In genomic region chr16:78596996-78597422, GRCh38 we compare ENCODE assay signal across 1 cellular context.
TF ChIP-seq lines count a peak whose summit lies in the region.

No MANE protein-coding gene starts in this region.

TF ChIP-seq in HepG2, 621 proteins besides CTCF, POLR2A, EP300 and RAD21 (continued from another document and continues in another):
- TF ChIP-seq, protein P1, sequence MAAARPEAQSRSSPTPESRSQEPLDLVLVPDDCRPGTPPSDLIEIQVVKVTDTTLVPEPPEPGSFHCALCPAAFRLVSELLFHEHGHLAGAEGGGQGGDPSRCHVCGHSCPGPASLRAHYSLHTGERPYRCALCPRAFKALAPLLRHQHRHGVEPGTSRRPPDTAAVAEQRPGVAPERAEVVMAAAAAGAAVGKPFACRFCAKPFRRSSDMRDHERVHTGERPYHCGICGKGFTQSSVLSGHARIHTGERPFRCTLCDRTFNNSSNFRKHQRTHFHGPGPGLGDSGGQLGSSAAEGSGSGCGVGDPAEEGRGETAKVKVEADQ (CRISPR knock-in tag; IDR thresholded peaks at IDR 0.05; ENCODE audit: borderline replicate concordance) = no peak
- TF ChIP-seq PCBP1 (IDR thresholded peaks at IDR 0.05; ENCODE audit: borderline replicate concordance, low read depth, low read length) (no peak), TIGD3 (CRISPR knock-in tag; IDR thresholded peaks at IDR 0.05; ENCODE audit: borderline replicate concordance) (no peak), POGZ (CRISPR knock-in tag; IDR thresholded peaks at IDR 0.05) (peak; percentile 89), RBM39 (IDR thresholded peaks at IDR 0.05; ENCODE audit: low read depth, low read length, poor library complexity, severe bottlenecking) (no peak), HNRNPLL (IDR thresholded peaks at IDR 0.05; ENCODE audit: low read depth, low read length, poor library complexity, severe bottlenecking) (no peak), PAXIP1 (CRISPR knock-in tag; conservative IDR thresholded peaks at IDR 0.05) (peak; percentile 98), ZNF253 (CRISPR knock-in tag; IDR thresholded peaks at IDR 0.05; ENCODE audit: borderline replicate concordance) (no peak), NR2C2 (CRISPR knock-in tag; IDR thresholded peaks at IDR 0.05; ENCODE audit: borderline replicate concordance) (peak; percentile 41; the same call in 1 of the 2 replicates), GMEB2 (CRISPR knock-in tag; IDR thresholded peaks at IDR 0.05; ENCODE audit: low read depth) (no peak), CREB1 (IDR thresholded peaks at IDR 0.05) (no peak), CREB1 (CRISPR knock-in tag; IDR thresholded peaks at IDR 0.05) (0 out of 2 replicates have a peak, but pooled peaks have one; percentile 45), FOXO1 (CRISPR knock-in tag; IDR thresholded peaks at IDR 0.05) (peak; percentile 91), HOXA5 (CRISPR knock-in tag; IDR thresholded peaks at IDR 0.05) (0 out of 2 replicates have a peak, but pooled peaks have one; percentile 3), ZFP37 (CRISPR knock-in tag; IDR thresholded peaks at IDR 0.05; ENCODE audit: borderline replicate concordance) (no peak), TMF1 (CRISPR knock-in tag; IDR thresholded peaks at IDR 0.05; ENCODE audit: low read depth) (no peak), MEF2D (CRISPR knock-in tag; IDR thresholded peaks at IDR 0.05) (no peak), FOXP1 (IDR thresholded peaks at IDR 0.05) (peak; percentile 33; the same call in 1 of the 2 replicates), FOXP1 (CRISPR knock-in tag; IDR thresholded peaks at IDR 0.05) (peak; percentile 90), ZNF570 (CRISPR knock-in tag; IDR thresholded peaks at IDR 0.05; ENCODE audit: borderline replicate concordance) (no peak), MBD4 (IDR thresholded peaks at IDR 0.05; ENCODE audit: borderline replicate concordance, low read length) (no peak), MTERF4 (CRISPR knock-in tag; IDR thresholded peaks at IDR 0.05) (no peak), GLI4 (CRISPR knock-in tag; IDR thresholded peaks at IDR 0.05; ENCODE audit: borderline replicate concordance) (no peak), MED13 (CRISPR knock-in tag; IDR thresholded peaks at IDR 0.05) (no peak), ZNF180 (CRISPR knock-in tag; IDR thresholded peaks at IDR 0.05; ENCODE audit: borderline replicate concordance, low read depth) (no peak), SOX6 (IDR thresholded peaks at IDR 0.05) (no peak), SOX6 (CRISPR knock-in tag; IDR thresholded peaks at IDR 0.05) (peak; percentile 85), ZNF124 (CRISPR knock-in tag; IDR thresholded peaks at IDR 0.05) (peak; percentile 89), CENPX (CRISPR knock-in tag; IDR thresholded peaks at IDR 0.05) (no peak), KLF16 (CRISPR knock-in tag; IDR thresholded peaks at IDR 0.05) (no peak), CAMTA2 (CRISPR knock-in tag; IDR thresholded peaks at IDR 0.05; ENCODE audit: borderline replicate concordance) (no peak), ZNF34 (CRISPR knock-in tag; IDR thresholded peaks at IDR 0.05; ENCODE audit: borderline replicate concordance) (no peak), MTA1 (CRISPR knock-in tag; IDR thresholded peaks at IDR 0.05; ENCODE audit: borderline replicate concordance) (no peak), MAFK (conservative IDR thresholded peaks at IDR 0.05 in 1 of 2, IDR thresholded peaks at IDR 0.05 in 1 of 2; ENCODE audit: low read length in 2 of 2) (peak; percentile 99 to 100), KDM5A (IDR thresholded peaks at IDR 0.05; ENCODE audit: borderline replicate concordance, low read length) (no peak), ZNF766 (CRISPR knock-in tag; IDR thresholded peaks at IDR 0.05; ENCODE audit: borderline replicate concordance) (no peak), ZNF441 (CRISPR knock-in tag; IDR thresholded peaks at IDR 0.05; ENCODE audit: borderline replicate concordance) (peak; percentile 60; the same call in 1 of the 2 replicates), JARID2 (CRISPR knock-in tag; IDR thresholded peaks at IDR 0.05; ENCODE audit: insufficient replicate concordance) (no peak), ZNF414 (CRISPR knock-in tag; IDR thresholded peaks at IDR 0.05) (0 out of 2 replicates have a peak, but pooled peaks have one; percentile 0), GABPA (IDR thresholded peaks at IDR 0.05; ENCODE audit: low read depth, low read length) (no peak), GABPA (CRISPR knock-in tag; IDR thresholded peaks at IDR 0.05; ENCODE audit: low read depth) (0 out of 2 replicates have a peak, but pooled peaks have one; percentile 26), POLR2G (IDR thresholded peaks at IDR 0.05; ENCODE audit: low read depth, low read length) (0 out of 2 replicates have a peak, but pooled peaks have one; percentile 21), TEAD3 (CRISPR knock-in tag; optimal IDR thresholded peaks at IDR 0.05; ENCODE audit: borderline replicate concordance) (peak; percentile 66)
- TF ChIP-seq, protein P2, sequence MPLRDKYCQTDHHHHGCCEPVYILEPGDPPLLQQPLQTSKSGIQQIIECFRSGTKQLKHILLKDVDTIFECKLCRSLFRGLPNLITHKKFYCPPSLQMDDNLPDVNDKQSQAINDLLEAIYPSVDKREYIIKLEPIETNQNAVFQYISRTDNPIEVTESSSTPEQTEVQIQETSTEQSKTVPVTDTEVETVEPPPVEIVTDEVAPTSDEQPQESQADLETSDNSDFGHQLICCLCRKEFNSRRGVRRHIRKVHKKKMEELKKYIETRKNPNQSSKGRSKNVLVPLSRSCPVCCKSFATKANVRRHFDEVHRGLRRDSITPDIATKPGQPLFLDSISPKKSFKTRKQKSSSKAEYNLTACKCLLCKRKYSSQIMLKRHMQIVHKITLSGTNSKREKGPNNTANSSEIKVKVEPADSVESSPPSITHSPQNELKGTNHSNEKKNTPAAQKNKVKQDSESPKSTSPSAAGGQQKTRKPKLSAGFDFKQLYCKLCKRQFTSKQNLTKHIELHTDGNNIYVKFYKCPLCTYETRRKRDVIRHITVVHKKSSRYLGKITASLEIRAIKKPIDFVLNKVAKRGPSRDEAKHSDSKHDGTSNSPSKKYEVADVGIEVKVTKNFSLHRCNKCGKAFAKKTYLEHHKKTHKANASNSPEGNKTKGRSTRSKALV (CRISPR knock-in tag; IDR thresholded peaks at IDR 0.05) = no peak
- TF ChIP-seq, protein P3, sequence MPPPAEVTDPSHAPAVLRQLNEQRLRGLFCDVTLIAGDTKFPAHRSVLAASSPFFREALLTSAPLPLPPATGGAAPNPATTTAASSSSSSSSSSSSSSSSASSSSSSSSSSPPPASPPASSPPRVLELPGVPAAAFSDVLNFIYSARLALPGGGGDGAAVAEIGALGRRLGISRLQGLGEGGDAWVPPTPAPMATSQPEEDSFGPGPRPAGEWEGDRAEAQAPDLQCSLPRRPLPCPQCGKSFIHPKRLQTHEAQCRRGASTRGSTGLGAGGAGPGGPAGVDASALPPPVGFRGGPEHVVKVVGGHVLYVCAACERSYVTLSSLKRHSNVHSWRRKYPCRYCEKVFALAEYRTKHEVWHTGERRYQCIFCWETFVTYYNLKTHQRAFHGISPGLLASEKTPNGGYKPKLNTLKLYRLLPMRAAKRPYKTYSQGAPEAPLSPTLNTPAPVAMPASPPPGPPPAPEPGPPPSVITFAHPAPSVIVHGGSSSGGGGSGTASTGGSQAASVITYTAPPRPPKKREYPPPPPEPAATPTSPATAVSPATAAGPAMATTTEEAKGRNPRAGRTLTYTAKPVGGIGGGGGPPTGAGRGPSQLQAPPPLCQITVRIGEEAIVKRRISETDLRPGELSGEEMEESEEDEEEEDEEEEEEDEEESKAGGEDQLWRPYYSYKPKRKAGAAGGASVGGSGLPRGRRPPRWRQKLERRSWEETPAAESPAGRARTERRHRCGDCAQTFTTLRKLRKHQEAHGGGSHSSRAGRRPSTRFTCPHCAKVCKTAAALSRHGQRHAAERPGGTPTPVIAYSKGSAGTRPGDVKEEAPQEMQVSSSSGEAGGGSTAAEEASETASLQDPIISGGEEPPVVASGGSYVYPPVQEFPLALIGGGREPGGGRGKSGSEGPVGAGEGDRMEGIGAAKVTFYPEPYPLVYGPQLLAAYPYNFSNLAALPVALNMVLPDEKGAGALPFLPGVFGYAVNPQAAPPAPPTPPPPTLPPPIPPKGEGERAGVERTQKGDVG (CRISPR knock-in tag; IDR thresholded peaks at IDR 0.05; ENCODE audit: borderline replicate concordance) = no peak
- TF ChIP-seq, protein P4, sequence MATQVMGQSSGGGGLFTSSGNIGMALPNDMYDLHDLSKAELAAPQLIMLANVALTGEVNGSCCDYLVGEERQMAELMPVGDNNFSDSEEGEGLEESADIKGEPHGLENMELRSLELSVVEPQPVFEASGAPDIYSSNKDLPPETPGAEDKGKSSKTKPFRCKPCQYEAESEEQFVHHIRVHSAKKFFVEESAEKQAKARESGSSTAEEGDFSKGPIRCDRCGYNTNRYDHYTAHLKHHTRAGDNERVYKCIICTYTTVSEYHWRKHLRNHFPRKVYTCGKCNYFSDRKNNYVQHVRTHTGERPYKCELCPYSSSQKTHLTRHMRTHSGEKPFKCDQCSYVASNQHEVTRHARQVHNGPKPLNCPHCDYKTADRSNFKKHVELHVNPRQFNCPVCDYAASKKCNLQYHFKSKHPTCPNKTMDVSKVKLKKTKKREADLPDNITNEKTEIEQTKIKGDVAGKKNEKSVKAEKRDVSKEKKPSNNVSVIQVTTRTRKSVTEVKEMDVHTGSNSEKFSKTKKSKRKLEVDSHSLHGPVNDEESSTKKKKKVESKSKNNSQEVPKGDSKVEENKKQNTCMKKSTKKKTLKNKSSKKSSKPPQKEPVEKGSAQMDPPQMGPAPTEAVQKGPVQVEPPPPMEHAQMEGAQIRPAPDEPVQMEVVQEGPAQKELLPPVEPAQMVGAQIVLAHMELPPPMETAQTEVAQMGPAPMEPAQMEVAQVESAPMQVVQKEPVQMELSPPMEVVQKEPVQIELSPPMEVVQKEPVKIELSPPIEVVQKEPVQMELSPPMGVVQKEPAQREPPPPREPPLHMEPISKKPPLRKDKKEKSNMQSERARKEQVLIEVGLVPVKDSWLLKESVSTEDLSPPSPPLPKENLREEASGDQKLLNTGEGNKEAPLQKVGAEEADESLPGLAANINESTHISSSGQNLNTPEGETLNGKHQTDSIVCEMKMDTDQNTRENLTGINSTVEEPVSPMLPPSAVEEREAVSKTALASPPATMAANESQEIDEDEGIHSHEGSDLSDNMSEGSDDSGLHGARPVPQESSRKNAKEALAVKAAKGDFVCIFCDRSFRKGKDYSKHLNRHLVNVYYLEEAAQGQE (IDR thresholded peaks at IDR 0.05; ENCODE audit: borderline replicate concordance in 1 of 2, low read depth in 1 of 2, low read length in 2 of 2) = 0 out of 4 replicates have a peak, but pooled peaks of 1 of the 2 experiments have one; percentile 46
